In the genomic region with DNA sequence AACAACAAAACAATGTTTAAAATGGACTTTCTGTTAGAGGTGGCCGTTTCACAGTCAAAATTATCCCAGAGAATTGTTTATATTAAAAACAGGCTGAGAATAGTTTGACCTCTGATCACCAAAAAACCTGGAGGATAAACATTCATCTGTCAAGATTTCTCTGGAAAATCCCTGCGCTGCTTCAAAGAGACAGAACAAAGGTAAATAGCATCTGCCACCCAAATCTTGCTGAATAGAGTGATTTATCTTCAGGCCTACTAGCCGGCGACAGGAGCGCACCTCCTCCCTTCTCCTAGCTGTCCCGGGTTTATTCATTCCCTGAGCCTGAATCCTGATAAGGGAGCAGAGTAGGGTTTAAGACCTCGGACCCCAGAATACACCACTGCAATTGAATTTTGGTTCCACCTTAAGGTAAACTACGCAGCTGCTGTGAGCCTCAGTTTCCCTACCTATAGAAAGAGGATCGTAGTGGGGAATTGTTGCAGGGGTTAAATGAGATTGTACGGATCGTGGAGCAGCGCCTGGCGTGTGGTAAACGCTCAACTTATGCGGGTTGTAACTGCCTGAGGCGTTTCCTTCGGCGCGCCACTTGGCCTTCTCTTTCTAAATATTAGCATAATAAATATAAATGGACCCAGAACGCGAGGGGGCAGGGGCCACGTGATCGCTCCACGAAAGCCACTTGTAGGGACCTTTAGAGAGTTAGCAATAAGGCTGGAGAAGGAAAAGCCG, we compare ENCODE assay signal across 1 cellular context.
TF ChIP-seq lines count a peak whose summit lies in the region.

No MANE protein-coding gene starts in this region.

TF ChIP-seq in K562, 482 proteins besides CTCF, POLR2A, EP300 and RAD21 (continued from another document and continues in another):
- no peak for TF ChIP-seq ZNF79 (CRISPR knock-in tag; IDR thresholded peaks at IDR 0.05; ENCODE audit: low read depth)
- TF ChIP-seq ZNF217 (CRISPR knock-in tag; IDR thresholded peaks at IDR 0.05), result no peak
- TF ChIP-seq U2AF2 (optimal IDR thresholded peaks at IDR 0.05; ENCODE audit: low read depth, low read length), result no peak
- TF ChIP-seq ZNF263 (CRISPR knock-in tag; IDR thresholded peaks at IDR 0.05; ENCODE audit: borderline replicate concordance), result peak; percentile 12; the same call in 1 of the 2 replicates
- TF ChIP-seq, protein P1, sequence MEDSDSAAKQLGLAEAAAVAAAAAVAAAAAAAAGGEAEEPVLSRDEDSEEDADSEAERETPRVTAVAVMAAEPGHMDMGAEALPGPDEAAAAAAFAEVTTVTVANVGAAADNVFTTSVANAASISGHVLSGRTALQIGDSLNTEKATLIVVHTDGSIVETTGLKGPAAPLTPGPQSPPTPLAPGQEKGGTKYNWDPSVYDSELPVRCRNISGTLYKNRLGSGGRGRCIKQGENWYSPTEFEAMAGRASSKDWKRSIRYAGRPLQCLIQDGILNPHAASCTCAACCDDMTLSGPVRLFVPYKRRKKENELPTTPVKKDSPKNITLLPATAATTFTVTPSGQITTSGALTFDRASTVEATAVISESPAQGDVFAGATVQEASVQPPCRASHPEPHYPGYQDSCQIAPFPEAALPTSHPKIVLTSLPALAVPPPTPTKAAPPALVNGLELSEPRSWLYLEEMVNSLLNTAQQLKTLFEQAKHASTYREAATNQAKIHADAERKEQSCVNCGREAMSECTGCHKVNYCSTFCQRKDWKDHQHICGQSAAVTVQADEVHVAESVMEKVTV (CRISPR knock-in tag; IDR thresholded peaks at IDR 0.05), result no peak
- no peak for TF ChIP-seq SPI1 (IDR thresholded peaks at IDR 0.05; ENCODE audit: borderline replicate concordance, low read depth, low read length)
- TF ChIP-seq ETV6 (IDR thresholded peaks at IDR 0.05; ENCODE audit: borderline replicate concordance in 1 of 2, low read depth in 2 of 2, low read length in 1 of 2), result 0 out of 4 replicates have a peak, but pooled peaks of 1 of the 2 experiments have one; percentile 46
- no peak for TF ChIP-seq ETV6 (CRISPR knock-in tag; IDR thresholded peaks at IDR 0.05; ENCODE audit: borderline replicate concordance)
- TF ChIP-seq PTBP1 (IDR thresholded peaks at IDR 0.05; ENCODE audit: low read depth, low read length), result no peak
- no peak for TF ChIP-seq ZNF239 (CRISPR knock-in tag; IDR thresholded peaks at IDR 0.05)
- TF ChIP-seq, protein P2, sequence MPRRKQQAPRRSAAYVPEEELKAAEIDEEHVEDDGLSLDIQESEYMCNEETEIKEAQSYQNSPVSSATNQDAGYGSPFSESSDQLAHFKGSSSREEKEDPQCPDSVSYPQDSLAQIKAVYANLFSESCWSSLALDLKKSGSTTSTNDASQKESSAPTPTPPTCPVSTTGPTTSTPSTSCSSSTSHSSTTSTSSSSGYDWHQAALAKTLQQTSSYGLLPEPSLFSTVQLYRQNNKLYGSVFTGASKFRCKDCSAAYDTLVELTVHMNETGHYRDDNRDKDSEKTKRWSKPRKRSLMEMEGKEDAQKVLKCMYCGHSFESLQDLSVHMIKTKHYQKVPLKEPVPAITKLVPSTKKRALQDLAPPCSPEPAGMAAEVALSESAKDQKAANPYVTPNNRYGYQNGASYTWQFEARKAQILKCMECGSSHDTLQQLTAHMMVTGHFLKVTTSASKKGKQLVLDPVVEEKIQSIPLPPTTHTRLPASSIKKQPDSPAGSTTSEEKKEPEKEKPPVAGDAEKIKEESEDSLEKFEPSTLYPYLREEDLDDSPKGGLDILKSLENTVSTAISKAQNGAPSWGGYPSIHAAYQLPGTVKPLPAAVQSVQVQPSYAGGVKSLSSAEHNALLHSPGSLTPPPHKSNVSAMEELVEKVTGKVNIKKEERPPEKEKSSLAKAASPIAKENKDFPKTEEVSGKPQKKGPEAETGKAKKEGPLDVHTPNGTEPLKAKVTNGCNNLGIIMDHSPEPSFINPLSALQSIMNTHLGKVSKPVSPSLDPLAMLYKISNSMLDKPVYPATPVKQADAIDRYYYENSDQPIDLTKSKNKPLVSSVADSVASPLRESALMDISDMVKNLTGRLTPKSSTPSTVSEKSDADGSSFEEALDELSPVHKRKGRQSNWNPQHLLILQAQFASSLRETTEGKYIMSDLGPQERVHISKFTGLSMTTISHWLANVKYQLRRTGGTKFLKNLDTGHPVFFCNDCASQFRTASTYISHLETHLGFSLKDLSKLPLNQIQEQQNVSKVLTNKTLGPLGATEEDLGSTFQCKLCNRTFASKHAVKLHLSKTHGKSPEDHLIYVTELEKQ (CRISPR knock-in tag; IDR thresholded peaks at IDR 0.05), result no peak
- TF ChIP-seq HNRNPH1 (optimal IDR thresholded peaks at IDR 0.05; ENCODE audit: low read depth, low read length), result no peak
- no peak for TF ChIP-seq ZFP36 (IDR thresholded peaks at IDR 0.05; ENCODE audit: low read depth, low read length, partially characterized antibody)
- TF ChIP-seq SNRNP70 (optimal IDR thresholded peaks at IDR 0.05; ENCODE audit: low read depth, low read length), result no peak
- TF ChIP-seq, protein P3, sequence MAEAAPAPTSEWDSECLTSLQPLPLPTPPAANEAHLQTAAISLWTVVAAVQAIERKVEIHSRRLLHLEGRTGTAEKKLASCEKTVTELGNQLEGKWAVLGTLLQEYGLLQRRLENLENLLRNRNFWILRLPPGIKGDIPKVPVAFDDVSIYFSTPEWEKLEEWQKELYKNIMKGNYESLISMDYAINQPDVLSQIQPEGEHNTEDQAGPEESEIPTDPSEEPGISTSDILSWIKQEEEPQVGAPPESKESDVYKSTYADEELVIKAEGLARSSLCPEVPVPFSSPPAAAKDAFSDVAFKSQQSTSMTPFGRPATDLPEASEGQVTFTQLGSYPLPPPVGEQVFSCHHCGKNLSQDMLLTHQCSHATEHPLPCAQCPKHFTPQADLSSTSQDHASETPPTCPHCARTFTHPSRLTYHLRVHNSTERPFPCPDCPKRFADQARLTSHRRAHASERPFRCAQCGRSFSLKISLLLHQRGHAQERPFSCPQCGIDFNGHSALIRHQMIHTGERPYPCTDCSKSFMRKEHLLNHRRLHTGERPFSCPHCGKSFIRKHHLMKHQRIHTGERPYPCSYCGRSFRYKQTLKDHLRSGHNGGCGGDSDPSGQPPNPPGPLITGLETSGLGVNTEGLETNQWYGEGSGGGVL (CRISPR knock-in tag; IDR thresholded peaks at IDR 0.05), result no peak
- peak; percentile 66 for TF ChIP-seq SMARCA4 (IDR thresholded peaks at IDR 0.05)
- 0 out of 2 replicates have a peak, but pooled peaks have one; percentile 52 for TF ChIP-seq ZKSCAN8 (CRISPR knock-in tag; IDR thresholded peaks at IDR 0.05)
- TF ChIP-seq, protein P4, sequence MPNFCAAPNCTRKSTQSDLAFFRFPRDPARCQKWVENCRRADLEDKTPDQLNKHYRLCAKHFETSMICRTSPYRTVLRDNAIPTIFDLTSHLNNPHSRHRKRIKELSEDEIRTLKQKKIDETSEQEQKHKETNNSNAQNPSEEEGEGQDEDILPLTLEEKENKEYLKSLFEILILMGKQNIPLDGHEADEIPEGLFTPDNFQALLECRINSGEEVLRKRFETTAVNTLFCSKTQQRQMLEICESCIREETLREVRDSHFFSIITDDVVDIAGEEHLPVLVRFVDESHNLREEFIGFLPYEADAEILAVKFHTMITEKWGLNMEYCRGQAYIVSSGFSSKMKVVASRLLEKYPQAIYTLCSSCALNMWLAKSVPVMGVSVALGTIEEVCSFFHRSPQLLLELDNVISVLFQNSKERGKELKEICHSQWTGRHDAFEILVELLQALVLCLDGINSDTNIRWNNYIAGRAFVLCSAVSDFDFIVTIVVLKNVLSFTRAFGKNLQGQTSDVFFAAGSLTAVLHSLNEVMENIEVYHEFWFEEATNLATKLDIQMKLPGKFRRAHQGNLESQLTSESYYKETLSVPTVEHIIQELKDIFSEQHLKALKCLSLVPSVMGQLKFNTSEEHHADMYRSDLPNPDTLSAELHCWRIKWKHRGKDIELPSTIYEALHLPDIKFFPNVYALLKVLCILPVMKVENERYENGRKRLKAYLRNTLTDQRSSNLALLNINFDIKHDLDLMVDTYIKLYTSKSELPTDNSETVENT (CRISPR knock-in tag; IDR thresholded peaks at IDR 0.05), result no peak
- no peak for TF ChIP-seq PRPF4 (IDR thresholded peaks at IDR 0.05; ENCODE audit: insufficient read depth, low read depth, low read length, poor library complexity, severe bottlenecking)
- no peak for TF ChIP-seq EGR1 (conservative IDR thresholded peaks at IDR 0.05)
- no peak for TF ChIP-seq ZNF23 (CRISPR knock-in tag; IDR thresholded peaks at IDR 0.05)
- TF ChIP-seq SMAD1 (IDR thresholded peaks at IDR 0.05; ENCODE audit: low read depth, low read length, partially characterized antibody), result no peak
- TF ChIP-seq POU5F1 (IDR thresholded peaks at IDR 0.05; ENCODE audit: borderline replicate concordance, low read depth, low read length, partially characterized antibody), result no peak
- no peak for TF ChIP-seq GTF2F1 (IDR thresholded peaks at IDR 0.05; ENCODE audit: low read depth, low read length)
- no peak for TF ChIP-seq SAFB (IDR thresholded peaks at IDR 0.05; ENCODE audit: borderline replicate concordance, low read depth, low read length)
- no peak for TF ChIP-seq KLF1 (tag; IDR thresholded peaks at IDR 0.05)
- 0 out of 2 replicates have a peak, but pooled peaks have one; percentile 11 for TF ChIP-seq MAFF (IDR thresholded peaks at IDR 0.05; ENCODE audit: low read length)
- no peak for TF ChIP-seq NR4A1 (CRISPR knock-in tag; IDR thresholded peaks at IDR 0.05)
- no peak for TF ChIP-seq NR4A1 (tag; IDR thresholded peaks at IDR 0.05)
- no peak for TF ChIP-seq ELF1 (tag; IDR thresholded peaks at IDR 0.05)
- TF ChIP-seq JUN (IDR thresholded peaks at IDR 0.05; ENCODE audit: borderline replicate concordance, low read depth, low read length), result peak; percentile 6; the same call in 1 of the 2 replicates
- no peak for TF ChIP-seq JUN (CRISPR knock-in tag; IDR thresholded peaks at IDR 0.05; ENCODE audit: borderline replicate concordance)
- TF ChIP-seq ZC3H8 (IDR thresholded peaks at IDR 0.05), result no peak
- TF ChIP-seq, protein P5, sequence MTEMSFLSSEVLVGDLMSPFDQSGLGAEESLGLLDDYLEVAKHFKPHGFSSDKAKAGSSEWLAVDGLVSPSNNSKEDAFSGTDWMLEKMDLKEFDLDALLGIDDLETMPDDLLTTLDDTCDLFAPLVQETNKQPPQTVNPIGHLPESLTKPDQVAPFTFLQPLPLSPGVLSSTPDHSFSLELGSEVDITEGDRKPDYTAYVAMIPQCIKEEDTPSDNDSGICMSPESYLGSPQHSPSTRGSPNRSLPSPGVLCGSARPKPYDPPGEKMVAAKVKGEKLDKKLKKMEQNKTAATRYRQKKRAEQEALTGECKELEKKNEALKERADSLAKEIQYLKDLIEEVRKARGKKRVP (CRISPR knock-in tag; IDR thresholded peaks at IDR 0.05), result 0 out of 2 replicates have a peak, but pooled peaks have one; percentile 16
- TF ChIP-seq SMARCB1 (IDR thresholded peaks at IDR 0.05; ENCODE audit: insufficient read length, low read depth), result no peak
- no peak for TF ChIP-seq ZBED1 (IDR thresholded peaks at IDR 0.05)
- TF ChIP-seq SREBF1 (IDR thresholded peaks at IDR 0.05; ENCODE audit: borderline replicate concordance, low read depth, low read length), result no peak
- no peak for TF ChIP-seq BRF1 (IDR thresholded peaks at IDR 0.05; ENCODE audit: borderline replicate concordance, extremely low read depth, insufficient read length)
- TF ChIP-seq, protein P6, sequence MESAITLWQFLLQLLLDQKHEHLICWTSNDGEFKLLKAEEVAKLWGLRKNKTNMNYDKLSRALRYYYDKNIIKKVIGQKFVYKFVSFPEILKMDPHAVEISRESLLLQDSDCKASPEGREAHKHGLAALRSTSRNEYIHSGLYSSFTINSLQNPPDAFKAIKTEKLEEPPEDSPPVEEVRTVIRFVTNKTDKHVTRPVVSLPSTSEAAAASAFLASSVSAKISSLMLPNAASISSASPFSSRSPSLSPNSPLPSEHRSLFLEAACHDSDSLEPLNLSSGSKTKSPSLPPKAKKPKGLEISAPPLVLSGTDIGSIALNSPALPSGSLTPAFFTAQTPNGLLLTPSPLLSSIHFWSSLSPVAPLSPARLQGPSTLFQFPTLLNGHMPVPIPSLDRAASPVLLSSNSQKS (CRISPR knock-in tag; IDR thresholded peaks at IDR 0.05), result no peak
- TF ChIP-seq, protein P7, sequence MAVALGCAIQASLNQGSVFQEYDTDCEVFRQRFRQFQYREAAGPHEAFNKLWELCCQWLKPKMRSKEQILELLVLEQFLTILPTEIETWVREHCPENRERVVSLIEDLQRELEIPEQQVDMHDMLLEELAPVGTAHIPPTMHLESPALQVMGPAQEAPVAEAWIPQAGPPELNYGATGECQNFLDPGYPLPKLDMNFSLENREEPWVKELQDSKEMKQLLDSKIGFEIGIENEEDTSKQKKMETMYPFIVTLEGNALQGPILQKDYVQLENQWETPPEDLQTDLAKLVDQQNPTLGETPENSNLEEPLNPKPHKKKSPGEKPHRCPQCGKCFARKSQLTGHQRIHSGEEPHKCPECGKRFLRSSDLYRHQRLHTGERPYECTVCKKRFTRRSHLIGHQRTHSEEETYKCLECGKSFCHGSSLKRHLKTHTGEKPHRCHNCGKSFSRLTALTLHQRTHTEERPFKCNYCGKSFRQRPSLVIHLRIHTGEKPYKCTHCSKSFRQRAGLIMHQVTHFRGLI (CRISPR knock-in tag; IDR thresholded peaks at IDR 0.05), result no peak
- no peak for TF ChIP-seq BCL6 (CRISPR knock-in tag; IDR thresholded peaks at IDR 0.05)
- TF ChIP-seq, protein P8, sequence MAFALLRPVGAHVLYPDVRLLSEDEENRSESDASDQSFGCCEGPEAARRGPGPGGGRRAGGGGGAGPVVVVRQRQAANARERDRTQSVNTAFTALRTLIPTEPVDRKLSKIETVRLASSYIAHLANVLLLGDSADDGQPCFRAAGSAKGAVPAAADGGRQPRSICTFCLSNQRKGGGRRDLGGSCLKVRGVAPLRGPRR (CRISPR knock-in tag; IDR thresholded peaks at IDR 0.05), result no peak
- no peak for TF ChIP-seq CCNT2 (IDR thresholded peaks at IDR 0.05; ENCODE audit: borderline replicate concordance, extremely low read depth, insufficient read length, low read depth, low read length)
- TF ChIP-seq POLR2H (tag; IDR thresholded peaks at IDR 0.05; ENCODE audit: low read depth), result no peak
- TF ChIP-seq SIN3A (IDR thresholded peaks at IDR 0.05; ENCODE audit: borderline replicate concordance in 2 of 2, control insufficient read depth in 1 of 2, low read depth in 2 of 2, low read length in 2 of 2), result 0 out of 4 replicates have a peak, but pooled peaks have one; percentile 28 to 41
- TF ChIP-seq NFIC (IDR thresholded peaks at IDR 0.05), result 0 out of 2 replicates have a peak, but pooled peaks have one; percentile 5
- peak; percentile 44 for TF ChIP-seq FOXM1 (IDR thresholded peaks at IDR 0.05; ENCODE audit: low read depth)
- no peak for TF ChIP-seq FOXM1 (CRISPR knock-in tag; IDR thresholded peaks at IDR 0.05; ENCODE audit: low read depth)
- no peak for TF ChIP-seq HNRNPK (IDR thresholded peaks at IDR 0.05; ENCODE audit: low read depth, low read length, poor library complexity, severe bottlenecking)
- TF ChIP-seq SLC30A9 (CRISPR knock-in tag; IDR thresholded peaks at IDR 0.05), result no peak
- TF ChIP-seq MCM7 (IDR thresholded peaks at IDR 0.05), result no peak
- TF ChIP-seq RFX1 (IDR thresholded peaks at IDR 0.05), result no peak
- TF ChIP-seq ARNT (IDR thresholded peaks at IDR 0.05), result 0 out of 4 replicates have a peak, but pooled peaks of 1 of the 2 experiments have one; percentile 41
- TF ChIP-seq, protein P9, sequence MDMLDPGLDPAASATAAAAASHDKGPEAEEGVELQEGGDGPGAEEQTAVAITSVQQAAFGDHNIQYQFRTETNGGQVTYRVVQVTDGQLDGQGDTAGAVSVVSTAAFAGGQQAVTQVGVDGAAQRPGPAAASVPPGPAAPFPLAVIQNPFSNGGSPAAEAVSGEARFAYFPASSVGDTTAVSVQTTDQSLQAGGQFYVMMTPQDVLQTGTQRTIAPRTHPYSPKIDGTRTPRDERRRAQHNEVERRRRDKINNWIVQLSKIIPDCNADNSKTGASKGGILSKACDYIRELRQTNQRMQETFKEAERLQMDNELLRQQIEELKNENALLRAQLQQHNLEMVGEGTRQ (CRISPR knock-in tag; IDR thresholded peaks at IDR 0.05), result peak; percentile 85
